Comparison of ENCODE assay signal across 8 cellular contexts in the genomic region with DNA sequence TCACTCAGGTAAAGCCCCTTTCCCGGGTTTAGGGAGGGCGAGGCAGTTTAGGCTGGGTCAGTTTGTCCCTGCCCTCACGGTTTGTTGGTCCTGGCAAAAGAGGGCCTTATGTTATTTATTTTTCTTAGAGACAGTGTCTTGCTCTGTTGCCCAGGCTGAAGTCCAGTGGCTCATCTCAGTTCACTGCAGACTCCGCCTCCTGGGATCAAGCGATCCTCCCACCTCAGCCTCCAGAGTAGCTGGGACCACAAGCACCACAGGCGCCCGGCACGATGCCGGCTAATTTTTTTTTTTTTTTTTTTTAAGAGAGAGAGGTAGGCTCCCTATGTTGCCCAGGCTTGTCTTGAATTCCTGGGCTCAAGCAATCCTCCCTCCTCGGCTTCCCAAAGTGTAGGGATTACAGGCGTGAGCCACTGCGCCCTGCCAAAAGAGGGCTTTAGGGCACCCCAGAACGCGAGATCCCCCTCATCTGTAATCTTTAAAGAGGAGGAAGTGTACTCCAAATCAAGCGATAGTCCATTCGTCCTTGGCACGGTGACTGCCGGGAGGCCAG. TPM values are rescaled to one million over a fixed set of nuclear protein-coding genes. Genes with fewer than 3 reads are reported as not detected.
DNase-seq lines count a peak whose midpoint lies in the region; ATAC-seq and TF ChIP-seq lines count a peak whose summit lies in the region.

No MANE protein-coding gene starts in this region.

- H3K4me2 ChIP-seq in neural progenitor cell = peak overlapping the region; percentile 84

- H3K27ac ChIP-seq in SK-N-MC (peak overlapping the region; percentile 60), esophagus (ENCODE audit: low read depth in 2 of 2, low read length in 1 of 2) (peak overlapping the region; percentile 96 to 98), neural progenitor cell (peak overlapping the region; percentile 82)

- peaks cover 3% of the 10 kb centered on the region for H3K27me3 Mint-ChIP-seq in neural progenitor cell (ENCODE audit: insufficient read depth, low read depth)

- H3K4me1 ChIP-seq in esophagus (ENCODE audit: control insufficient read depth in 2 of 2, insufficient read depth in 2 of 2, low read length in 1 of 2) (peaks cover 0 to 2% of the 10 kb centered on the region in 2 donors), neural progenitor cell (peaks cover 7% of the 10 kb centered on the region)

- peaks cover 15% of the 10 kb centered on the region; the same call in 1 of the 2 replicates for H3K36me3 ChIP-seq in SK-N-MC (ENCODE audit: insufficient read depth, low read length)
- peaks cover 0 to 4% of the 10 kb centered on the region in 2 donors for H3K36me3 ChIP-seq in esophagus (ENCODE audit: control insufficient read depth in 2 of 2, insufficient read depth in 2 of 2, low read length in 1 of 2)
- no peaks in the 10 kb centered on the region for H3K36me3 ChIP-seq in neural progenitor cell

- peaks cover 2% of the 10 kb centered on the region for H3K4me1 Mint-ChIP-seq in neural progenitor cell

- H4K20me1 ChIP-seq in neural progenitor cell (ENCODE audit: low read depth) = no peaks in the 10 kb centered on the region

- peak overlapping the region; percentile 81 for H3K27ac Mint-ChIP-seq in neural progenitor cell

- peak; percentile 13 for DNase-seq in stimulated activated CD4-positive, alpha-beta T cell treated with anti-CD3 and anti-CD28 coated beads, Interleukin-1b, Interleukin-23, amount 100 ng/mL, for 48 hours
- no peak for DNase-seq in stimulated activated CD4-positive, alpha-beta T cell treated with anti-CD3 and anti-CD28 coated beads, Interleukin-4, amount 100 ng/mL, for 4 hours
- DNase-seq in SK-N-MC (ENCODE audit: low read depth, low spot score) (no peak), neural progenitor cell (ENCODE audit: low spot score) (no peak), NCI-H2171 (lab: John Stamatoyannopoulos, UW) (no peak)

- H3K4me3 ChIP-seq in SK-N-MC (peak overlapping the region; percentile 84), esophagus (ENCODE audit: low read depth in 1 of 2, low read length in 2 of 2) (peak overlapping the region; percentile 65 to 79), neural progenitor cell (peak overlapping the region; percentile 75)

- H3K9me3 ChIP-seq in SK-N-MC (ENCODE audit: low read depth, low read length) (no peaks in the 10 kb centered on the region), esophagus (ENCODE audit: control insufficient read depth in 2 of 2, insufficient read depth in 1 of 2, low read depth in 1 of 2, low read length in 1 of 2) (no peaks in the 10 kb centered on the region), neural progenitor cell (ENCODE audit: low read depth) (no peaks in the 10 kb centered on the region)

- H3K9ac ChIP-seq in SK-N-MC (ENCODE audit: insufficient read length) (peak overlapping the region; percentile 79), neural progenitor cell (peak overlapping the region; percentile 78)

- peaks cover 6% of the 10 kb centered on the region for H3F3A ChIP-seq in neural progenitor cell (ENCODE audit: low read depth)

- WGBS in esophagus, 2 donors = 27 to 28% methylated on average over 18 of the region's 18 CpGs

- H3K4me3 Mint-ChIP-seq in neural progenitor cell = peak overlapping the region; percentile 100

- H3K79me2 ChIP-seq in neural progenitor cell (ENCODE audit: low read depth) = peaks cover 25% of the 10 kb centered on the region

- H3K27me3 ChIP-seq in esophagus (ENCODE audit: control insufficient read depth in 1 of 2, insufficient read depth in 2 of 2, low read length in 2 of 2) (no peaks in the 10 kb centered on the region), neural progenitor cell (peaks cover 30% of the 10 kb centered on the region)

- TF ChIP-seq CTCF in neural progenitor cell (IDR thresholded peaks at IDR 0.05) = no peak

- peak overlapping the region; percentile 98 for H2AFZ ChIP-seq in neural progenitor cell (replicated peaks)

- ATAC-seq in GM19328 (IDR thresholded peaks at IDR 0.05; ENCODE audit: unreplicated experiment) (no peak), HG03108 (IDR thresholded peaks at IDR 0.05; ENCODE audit: unreplicated experiment) (no peak)

- no peaks in the 10 kb centered on the region for H3K9me3 Mint-ChIP-seq in neural progenitor cell

- H3K36me3 Mint-ChIP-seq in neural progenitor cell = peaks cover 11% of the 10 kb centered on the region

RNA-seq across cellular contexts. Expression of a gene that starts 0.6 kb away (rescaled TPM):
- 1 to 10 TPM; 4.5 to 8.2 TPM for polyA plus RNA-seq in esophagus
- total RNA-seq in neural progenitor cell (ENCODE audit: low replicate concordance) = 26.4 and 34.5 TPM in 2 replicates
